Comparison of ENCODE assay signal across 1 cellular context in the genomic region with DNA sequence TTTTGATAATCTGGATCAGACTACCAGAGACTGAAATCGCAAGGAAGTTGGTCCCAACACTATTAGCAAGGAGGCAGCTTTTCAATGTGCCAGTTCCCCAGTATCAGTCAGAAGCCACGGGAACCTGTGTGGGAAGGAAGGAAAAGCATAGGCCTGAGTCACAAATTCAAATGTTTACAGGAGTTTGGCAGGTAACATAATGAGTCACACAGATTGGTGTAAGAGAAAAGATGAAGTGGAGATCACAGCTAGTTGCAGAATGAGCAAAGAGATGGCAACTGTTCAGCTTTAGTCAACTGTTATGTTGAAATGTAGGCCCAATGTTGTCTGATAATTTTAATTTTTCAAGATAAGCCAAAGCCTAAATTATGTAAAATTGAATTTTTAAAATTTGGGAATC.
TF ChIP-seq lines count a peak whose summit lies in the region.

No MANE protein-coding gene starts in this region.

TF ChIP-seq in SK-N-SH treated with all-trans-retinoic acid at 6 μM for 48 hours, 23 proteins besides CTCF, POLR2A, EP300 and RAD21 (continued from another document):
- TF ChIP-seq ZFP30 (CRISPR knock-in tag; IDR thresholded peaks at IDR 0.05) (no peak), CSDC2 (CRISPR knock-in tag; IDR thresholded peaks at IDR 0.05) (no peak), ARNTL (CRISPR knock-in tag; IDR thresholded peaks at IDR 0.05; ENCODE audit: borderline replicate concordance, low read depth) (no peak), ZFP3 (CRISPR knock-in tag; IDR thresholded peaks at IDR 0.05) (no peak), ZNF8 (CRISPR knock-in tag; IDR thresholded peaks at IDR 0.05) (no peak), PPARA (CRISPR knock-in tag; IDR thresholded peaks at IDR 0.05; ENCODE audit: borderline replicate concordance) (no peak), BACH2 (CRISPR knock-in tag; IDR thresholded peaks at IDR 0.05; ENCODE audit: borderline replicate concordance) (no peak), TOX (CRISPR knock-in tag; IDR thresholded peaks at IDR 0.05; ENCODE audit: borderline replicate concordance) (no peak), GLIS3 (CRISPR knock-in tag; IDR thresholded peaks at IDR 0.05) (no peak)
- TF ChIP-seq, protein P1, sequence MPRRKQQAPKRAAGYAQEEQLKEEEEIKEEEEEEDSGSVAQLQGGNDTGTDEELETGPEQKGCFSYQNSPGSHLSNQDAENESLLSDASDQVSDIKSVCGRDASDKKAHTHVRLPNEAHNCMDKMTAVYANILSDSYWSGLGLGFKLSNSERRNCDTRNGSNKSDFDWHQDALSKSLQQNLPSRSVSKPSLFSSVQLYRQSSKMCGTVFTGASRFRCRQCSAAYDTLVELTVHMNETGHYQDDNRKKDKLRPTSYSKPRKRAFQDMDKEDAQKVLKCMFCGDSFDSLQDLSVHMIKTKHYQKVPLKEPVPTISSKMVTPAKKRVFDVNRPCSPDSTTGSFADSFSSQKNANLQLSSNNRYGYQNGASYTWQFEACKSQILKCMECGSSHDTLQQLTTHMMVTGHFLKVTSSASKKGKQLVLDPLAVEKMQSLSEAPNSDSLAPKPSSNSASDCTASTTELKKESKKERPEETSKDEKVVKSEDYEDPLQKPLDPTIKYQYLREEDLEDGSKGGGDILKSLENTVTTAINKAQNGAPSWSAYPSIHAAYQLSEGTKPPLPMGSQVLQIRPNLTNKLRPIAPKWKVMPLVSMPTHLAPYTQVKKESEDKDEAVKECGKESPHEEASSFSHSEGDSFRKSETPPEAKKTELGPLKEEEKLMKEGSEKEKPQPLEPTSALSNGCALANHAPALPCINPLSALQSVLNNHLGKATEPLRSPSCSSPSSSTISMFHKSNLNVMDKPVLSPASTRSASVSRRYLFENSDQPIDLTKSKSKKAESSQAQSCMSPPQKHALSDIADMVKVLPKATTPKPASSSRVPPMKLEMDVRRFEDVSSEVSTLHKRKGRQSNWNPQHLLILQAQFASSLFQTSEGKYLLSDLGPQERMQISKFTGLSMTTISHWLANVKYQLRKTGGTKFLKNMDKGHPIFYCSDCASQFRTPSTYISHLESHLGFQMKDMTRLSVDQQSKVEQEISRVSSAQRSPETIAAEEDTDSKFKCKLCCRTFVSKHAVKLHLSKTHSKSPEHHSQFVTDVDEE (CRISPR knock-in tag; IDR thresholded peaks at IDR 0.05), result no peak
- TF ChIP-seq, protein P2, sequence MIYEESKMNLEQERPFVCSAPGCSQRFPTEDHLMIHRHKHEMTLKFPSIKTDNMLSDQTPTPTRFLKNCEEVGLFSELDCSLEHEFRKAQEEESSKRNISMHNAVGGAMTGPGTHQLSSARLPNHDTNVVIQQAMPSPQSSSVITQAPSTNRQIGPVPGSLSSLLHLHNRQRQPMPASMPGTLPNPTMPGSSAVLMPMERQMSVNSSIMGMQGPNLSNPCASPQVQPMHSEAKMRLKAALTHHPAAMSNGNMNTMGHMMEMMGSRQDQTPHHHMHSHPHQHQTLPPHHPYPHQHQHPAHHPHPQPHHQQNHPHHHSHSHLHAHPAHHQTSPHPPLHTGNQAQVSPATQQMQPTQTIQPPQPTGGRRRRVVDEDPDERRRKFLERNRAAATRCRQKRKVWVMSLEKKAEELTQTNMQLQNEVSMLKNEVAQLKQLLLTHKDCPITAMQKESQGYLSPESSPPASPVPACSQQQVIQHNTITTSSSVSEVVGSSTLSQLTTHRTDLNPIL (CRISPR knock-in tag; IDR thresholded peaks at IDR 0.05; ENCODE audit: low read depth), result no peak
